ENCODE assay signal across 10 cellular contexts in the genomic region with DNA sequence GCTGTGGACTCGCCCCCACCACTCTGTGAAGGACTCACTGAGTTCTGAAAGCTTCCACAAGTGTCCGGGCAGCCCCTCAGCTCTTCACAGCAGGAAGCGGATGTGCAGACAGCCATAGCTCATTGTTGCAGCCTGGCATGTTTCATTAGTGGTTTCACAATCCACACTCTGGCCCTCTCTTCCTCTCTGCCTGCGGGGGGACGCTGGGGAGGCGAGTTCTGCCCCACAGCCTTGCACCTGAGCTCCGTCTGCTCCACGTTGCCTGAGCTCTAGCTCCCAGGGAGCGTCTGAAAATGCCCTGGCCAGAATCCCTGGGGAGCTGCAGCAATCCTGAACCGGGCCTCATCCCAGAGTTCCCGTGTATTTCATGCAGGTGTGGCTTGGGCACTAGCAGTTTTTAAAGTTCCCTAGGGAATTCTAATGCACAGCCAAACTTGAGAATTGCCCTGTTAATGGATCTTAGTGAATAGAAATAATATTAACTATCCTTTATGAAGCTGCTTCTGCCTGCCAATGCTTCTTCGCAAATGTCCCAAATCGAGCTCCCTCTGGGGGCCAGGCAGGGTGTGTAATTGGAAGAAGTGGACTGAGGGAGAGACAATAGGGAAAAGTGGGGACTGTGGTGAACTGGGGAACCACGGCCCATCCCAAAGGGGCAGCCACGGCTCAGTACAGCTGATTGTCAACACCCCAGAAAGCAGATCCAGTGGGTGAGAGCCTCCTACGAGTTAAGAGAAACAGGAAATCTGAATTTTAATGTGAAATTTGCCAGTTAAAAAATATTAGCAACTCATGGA. TPM values are rescaled to one million over a fixed set of nuclear protein-coding genes. Genes with fewer than 3 reads are reported as not detected.
DNase-seq lines count a peak whose midpoint lies in the region; ATAC-seq lines count a peak whose summit lies in the region.
"Had no signal": no experiment of that assay in that cellular context is flagged by ENCODE, and none has a peak within 500 bp of the region (broad histone marks: within the 10 kb centered on the region; RNA-seq: fewer than 3 reads in every experiment).

No MANE protein-coding gene starts in this region.

- H3K27me3 ChIP-seq in Karpas-422 (ENCODE audit: low read length): no peaks in the 10 kb centered on the region
- H3K27me3 ChIP-seq: uterus had no signal

- POLR2A ChIA-PET in naive thymus-derived CD8-positive, alpha-beta T cell (lab: Charles Lee): interaction anchor here (0.8 to 2.9 kb wide), 8 partner anchors 8 to 84 kb away, joined by 3 to 20 read pairs (median 4); a partner anchor contains a TSS

- peak overlapping the region; percentile 20; the same call in 1 of the 2 replicates for H3K4me3 ChIP-seq in Karpas-422 (ENCODE audit: low read length)
- H3K4me3 ChIP-seq: uterus had no signal

- H4K20me1 ChIP-seq in Karpas-422 (ENCODE audit: insufficient read depth, low read depth, low read length): no peaks in the 10 kb centered on the region

- H3K36me3 ChIP-seq in Karpas-422 (ENCODE audit: insufficient read depth, low read length): no peaks in the 10 kb centered on the region
- H3K36me3 ChIP-seq: uterus had no signal

- peaks cover 11 to 68% (median 35%) of the 10 kb centered on the region in 4 donors for H3K4me1 Mint-ChIP-seq in naive thymus-derived CD8-positive, alpha-beta T cell

- H3K36me3 Mint-ChIP-seq in naive thymus-derived CD8-positive, alpha-beta T cell: no peaks in the 10 kb centered on the region

- peak overlapping the region; percentile 10 to 70 (median 47) for H3K4me3 Mint-ChIP-seq in naive thymus-derived CD8-positive, alpha-beta T cell

- ATAC-seq in GM21390 (IDR thresholded peaks at IDR 0.05; ENCODE audit: unreplicated experiment): peak; percentile 49
- peak; percentile 81 to 83 for ATAC-seq in naive thymus-derived CD8-positive, alpha-beta T cell

- H3K9me3 Mint-ChIP-seq in naive thymus-derived CD8-positive, alpha-beta T cell: no peaks in the 10 kb centered on the region

- H3K27ac Mint-ChIP-seq in naive thymus-derived CD8-positive, alpha-beta T cell: peak overlapping the region; percentile 19 to 85 (median 74)

- H3K27me3 Mint-ChIP-seq in naive thymus-derived CD8-positive, alpha-beta T cell: no peaks in the 10 kb centered on the region

- peak overlapping the region; percentile 56 for H3K4me2 ChIP-seq in Karpas-422 (ENCODE audit: low read depth, low read length, poor library complexity, severe bottlenecking)

- H3K9me3 ChIP-seq in Karpas-422 (ENCODE audit: low read length): no peaks in the 10 kb centered on the region
- H3K9me3 ChIP-seq: uterus had no signal

- H3K9me2 ChIP-seq in Karpas-422 (replicated peaks; ENCODE audit: insufficient read depth, low read length): no peaks in the 10 kb centered on the region

- peaks cover 100% of the 10 kb centered on the region for H3K4me1 ChIP-seq in Karpas-422 (ENCODE audit: low read length)
- H3K4me1 ChIP-seq: uterus had no signal

- no peaks in the 10 kb centered on the region for H3K79me2 ChIP-seq in Karpas-422 (ENCODE audit: low read length)

- DNase-seq in NCI-H510A treated with DMSO at 0.1 percent for 48 hours (lab: John Stamatoyannopoulos, UW) (peak; percentile 45), NCI-H510A (lab: John Stamatoyannopoulos, UW) (no peak), Karpas-422 (peak; percentile 91), astrocyte of the hippocampus (ENCODE audit: low read depth, low spot score) (peak; percentile 29), OCI-M2 (lab: John Stamatoyannopoulos, UW; ENCODE audit: unreplicated experiment) (no peak)
- DNase-seq in naive thymus-derived CD8-positive, alpha-beta T cell: peak in 4 of 10 donors; percentile 12 to 64 (median 27)
- no peak for DNase-seq in effector CD8-positive, alpha-beta T cell (lab: John Stamatoyannopoulos, UW)

- H3K9ac ChIP-seq in Karpas-422 (ENCODE audit: low read length): peak overlapping the region; percentile 88

- no peak overlapping the region for H2AFZ ChIP-seq in Karpas-422 (ENCODE audit: low read length)

- H3K27ac ChIP-seq in Karpas-422 (ENCODE audit: low read length): peak overlapping the region; percentile 100
- H3K27ac ChIP-seq: uterus, VCaP had no signal

RNA-seq across cellular contexts. Expression of a gene that starts 51.5 kb away (rescaled TPM):
- total RNA-seq in Karpas-422 (2014; rRNA removed; shearing (Covaris generic); ENCODE audit: low replicate concordance): not detected in 2 replicates
- total RNA-seq in naive thymus-derived CD8-positive, alpha-beta T cell: not detected
- polyA plus RNA-seq in naive thymus-derived CD8-positive, alpha-beta T cell: not detected

Comparison
In these comparisons a context has a peak if more than half of its experiments do, and no peak if none do; other contexts are left out.
1. DNase-seq: peak in NCI-H510A treated with DMSO at 0.1 percent for 48 hours (single experiment), Karpas-422 (single experiment) and astrocyte of the hippocampus (single experiment); none in NCI-H510A (single experiment), OCI-M2 (single experiment) and effector CD8-positive, alpha-beta T cell (single experiment).